Comparison of ENCODE assay signal across 11 cellular contexts in the genomic region with DNA sequence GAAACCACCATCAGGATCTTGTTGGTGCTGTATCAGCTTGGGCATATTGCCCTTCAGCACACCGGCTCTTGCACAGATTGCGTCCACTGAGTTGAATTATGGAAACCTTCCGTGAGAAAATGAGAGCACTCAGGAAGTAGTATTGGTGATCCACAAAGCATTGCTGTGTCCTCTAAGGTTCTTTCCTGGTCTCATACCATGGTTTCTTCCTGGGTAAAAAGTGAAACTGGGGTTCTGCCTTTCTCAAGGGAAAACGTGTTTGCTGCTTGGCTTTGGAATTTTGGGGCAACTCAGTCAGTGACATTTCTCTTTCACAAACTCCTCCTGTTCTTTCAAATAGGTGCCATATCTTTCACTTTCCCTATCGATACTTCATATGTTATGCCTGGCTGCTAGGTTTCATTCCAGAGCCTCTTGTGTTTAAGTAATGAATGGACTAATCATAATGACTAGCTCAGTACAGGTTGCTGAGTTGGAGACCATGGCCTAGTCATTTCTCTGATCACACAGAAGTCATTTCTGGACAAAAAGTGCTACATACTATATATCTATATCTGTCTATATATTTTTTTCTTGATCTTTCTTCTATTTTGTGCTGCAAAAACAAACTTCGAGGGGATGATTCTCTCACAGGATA.
DNase-seq lines count a peak whose midpoint lies in the region; ATAC-seq and TF ChIP-seq lines count a peak whose summit lies in the region.
"Had no signal": no experiment of that assay in that cellular context is flagged by ENCODE, and none has a peak within 500 bp of the region (broad histone marks: within the 10 kb centered on the region; RNA-seq: fewer than 3 reads in every experiment).

No MANE protein-coding gene starts in this region.

- TF ChIP-seq CTCF in GM13977 (IDR thresholded peaks at IDR 0.05; ENCODE audit: extremely low read depth, insufficient read depth, missing control alignments) (no peak), RWPE1 (conservative IDR thresholded peaks at IDR 0.05; ENCODE audit: low read depth) (no peak)

- peaks cover 0 to 8% (median 0%) of the 10 kb centered on the region in 3 donors for H3K9me3 Mint-ChIP-seq in IgD-negative memory B cell
- H3K9me3 Mint-ChIP-seq in naive thymus-derived CD4-positive, alpha-beta T cell, result no peaks in the 10 kb centered on the region

- peak overlapping the region; percentile 56 to 92 (median 86) for H3K27ac Mint-ChIP-seq in IgD-negative memory B cell
- H3K27ac Mint-ChIP-seq in naive thymus-derived CD4-positive, alpha-beta T cell, result peak overlapping the region in 5 of 9 donors; percentile 14 to 71 (median 18)

- in situ Hi-C loops in GM13977 (cut with MboI; ENCODE audit: low pct_unique_long_range_greater_than_20kb, low sequenced_read_pairs, unreplicated experiment), result no loop called here

- POLR2A ChIA-PET in naive thymus-derived CD4-positive, alpha-beta T cell (lab: Charles Lee), result interaction anchor here (0.7 to 0.8 kb wide), 2 partner anchors 8 to 82 kb away, joined by 3 read pairs; no protein-coding TSS in a partner anchor
- POLR2A ChIA-PET in RWPE1 (lab: Yijun Ruan, JAX; ENCODE audit: low non-redundant PET), result no interaction called here

- peaks cover 0 to 11% of the 10 kb centered on the region in 2 donors for H3K4me1 ChIP-seq in naive thymus-derived CD4-positive, alpha-beta T cell (ENCODE audit: control insufficient read depth in 2 of 2, insufficient read depth in 2 of 2, low read length in 2 of 2)

- peak; percentile 63 for ATAC-seq in GM21390 (IDR thresholded peaks at IDR 0.05; ENCODE audit: unreplicated experiment)
- ATAC-seq in naive thymus-derived CD4-positive, alpha-beta T cell, result no peak

- H3K36me3 Mint-ChIP-seq in IgD-negative memory B cell, result no peaks in the 10 kb centered on the region
- H3K36me3 Mint-ChIP-seq in naive thymus-derived CD4-positive, alpha-beta T cell, result peaks cover 0 to 13% (median 0%) of the 10 kb centered on the region in 5 donors

- peaks cover 53 to 68% (median 66%) of the 10 kb centered on the region in 3 donors for H3K4me1 Mint-ChIP-seq in IgD-negative memory B cell
- peaks cover 11 to 68% (median 55%) of the 10 kb centered on the region in 7 donors for H3K4me1 Mint-ChIP-seq in naive thymus-derived CD4-positive, alpha-beta T cell

- no peaks in the 10 kb centered on the region for H3K27me3 ChIP-seq in naive thymus-derived CD4-positive, alpha-beta T cell (ENCODE audit: control insufficient read depth in 2 of 2, insufficient read depth in 2 of 2, low read length in 2 of 2)

- H3K27me3 Mint-ChIP-seq in IgD-negative memory B cell, result no peaks in the 10 kb centered on the region
- no peaks in the 10 kb centered on the region for H3K27me3 Mint-ChIP-seq in naive thymus-derived CD4-positive, alpha-beta T cell

- CTCF ChIA-PET in naive thymus-derived CD4-positive, alpha-beta T cell (lab: Charles Lee), result no interaction called here
- CTCF ChIA-PET in RWPE1 (lab: Yijun Ruan, JAX), result no interaction called here

- no peaks in the 10 kb centered on the region for H3K9me3 ChIP-seq in naive thymus-derived CD4-positive, alpha-beta T cell (ENCODE audit: control insufficient read depth in 2 of 3, low read length in 3 of 3)
- H3K9me3 ChIP-seq: SK-N-SH had no signal

- no peak overlapping the region for H3K4me3 ChIP-seq in naive thymus-derived CD4-positive, alpha-beta T cell (ENCODE audit: low read length)

- H3K4me3 Mint-ChIP-seq in IgD-negative memory B cell, result peak overlapping the region; percentile 10 to 87 (median 53)
- peak overlapping the region in 7 of 10 donors; percentile 42 to 61 (median 47) for H3K4me3 Mint-ChIP-seq in naive thymus-derived CD4-positive, alpha-beta T cell

- intact Hi-C loops in naive thymus-derived CD4-positive, alpha-beta T cell (cut with micrococcal nuclease), result loop anchor here (2.0 to 5.0 kb wide), 3 partner anchors 87 to 418 kb away; no protein-coding TSS in a partner anchor

- DNase-seq in GM13977 (ENCODE audit: low spot score) (peak; percentile 49), RWPE1 (ENCODE audit: low spot score) (no peak), dermis blood vessel endothelial cell (no peak), NCI-H187 (lab: John Stamatoyannopoulos, UW) (no peak)
- no peak for DNase-seq in naive thymus-derived CD4-positive, alpha-beta T cell
- no peak for DNase-seq in stimulated activated CD4-positive, alpha-beta T cell treated with anti-CD3 and anti-CD28 coated beads, Interleukin-1b, Interleukin-23, amount 100 ng/mL, for 48 hours
- DNase-seq: NCI-H2081 treated with DMSO at 0.1 percent for 48 hours, occipital lobe, SK-N-SH had no signal

- no peaks in the 10 kb centered on the region for H3K36me3 ChIP-seq in naive thymus-derived CD4-positive, alpha-beta T cell (ENCODE audit: control insufficient read depth in 2 of 3, insufficient read depth in 3 of 3, low read length in 3 of 3)

- no peak overlapping the region for H3K27ac ChIP-seq in naive thymus-derived CD4-positive, alpha-beta T cell (ENCODE audit: low read depth, low read length)
- H3K27ac ChIP-seq in RWPE1, result no peak overlapping the region
